In the genomic region with DNA sequence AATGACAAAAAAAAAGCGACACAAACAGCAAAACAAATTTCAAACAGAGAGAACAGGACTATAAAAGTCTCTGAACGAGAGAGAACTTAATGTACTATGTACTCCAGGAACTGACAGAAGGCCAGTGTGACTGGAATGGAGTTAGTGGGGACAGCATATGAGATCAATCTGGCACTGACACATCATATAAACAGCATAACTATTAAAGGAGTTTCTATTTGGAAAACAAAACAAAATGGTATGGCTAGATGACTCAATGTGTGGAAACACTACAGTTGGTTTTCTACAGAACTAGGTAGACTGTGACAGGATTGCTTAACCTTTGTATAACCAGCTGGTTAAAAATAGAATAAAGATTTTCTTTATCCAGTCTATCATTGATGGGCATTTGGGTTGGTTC, we compare ENCODE assay signal across 1 cellular context.
TF ChIP-seq lines count a peak whose summit lies in the region.

No MANE protein-coding gene starts in this region.

TF ChIP-seq in SK-N-SH, 30 proteins besides CTCF, POLR2A, EP300 and RAD21:
- TF ChIP-seq JUND (IDR thresholded peaks at IDR 0.05) (no peak), FOXJ3 (CRISPR knock-in tag; IDR thresholded peaks at IDR 0.05) (no peak), NFIC (IDR thresholded peaks at IDR 0.05; ENCODE audit: borderline replicate concordance) (no peak; the same call in 1 of the 2 replicates), POLR2AphosphoS5 (IDR thresholded peaks at IDR 0.05; ENCODE audit: low read depth, low read length) (no peak), RFX5 (IDR thresholded peaks at IDR 0.05; ENCODE audit: low read length) (no peak), RXRA (IDR thresholded peaks at IDR 0.05; ENCODE audit: borderline replicate concordance, low read depth) (no peak), USF2 (IDR thresholded peaks at IDR 0.05; ENCODE audit: borderline replicate concordance, low read depth, low read length) (no peak), REST (IDR thresholded peaks at IDR 0.05; ENCODE audit: low read depth, low read length) (no peak), SMC3 (IDR thresholded peaks at IDR 0.05; ENCODE audit: low read depth, low read length) (no peak), YY1 (IDR thresholded peaks at IDR 0.05; ENCODE audit: low read depth) (no peak)
- TF ChIP-seq, protein P1, sequence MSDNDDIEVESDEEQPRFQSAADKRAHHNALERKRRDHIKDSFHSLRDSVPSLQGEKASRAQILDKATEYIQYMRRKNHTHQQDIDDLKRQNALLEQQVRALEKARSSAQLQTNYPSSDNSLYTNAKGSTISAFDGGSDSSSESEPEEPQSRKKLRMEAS (IDR thresholded peaks at IDR 0.05; ENCODE audit: low read depth), result no peak
